ENCODE assay signal across 8 cellular contexts in the genomic region with DNA sequence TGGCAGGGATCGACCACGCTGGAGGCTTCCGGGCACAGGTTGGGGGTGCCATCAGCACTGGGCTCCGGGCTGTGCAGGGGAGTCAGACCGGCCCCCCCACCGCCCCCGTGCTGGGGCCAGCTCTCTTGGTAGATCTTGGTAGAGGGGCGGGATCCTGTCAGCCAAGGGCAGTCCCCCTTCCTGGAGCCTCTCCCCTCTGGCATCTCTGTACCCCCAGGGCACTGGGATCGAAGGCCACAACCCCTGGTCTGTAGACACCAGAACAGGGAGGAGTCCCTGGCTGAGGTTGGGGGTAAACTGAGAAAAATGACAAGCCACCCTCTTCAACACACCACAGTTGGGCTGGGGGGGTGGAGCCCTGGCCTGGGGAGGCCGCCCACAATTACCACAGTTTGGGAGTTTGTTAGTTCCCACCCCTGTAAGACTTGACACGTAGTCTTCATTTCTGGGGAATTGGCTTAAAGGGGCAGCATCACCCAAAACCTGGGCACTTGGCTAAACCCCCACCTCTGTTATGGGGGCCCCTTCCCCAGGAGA. TPM values are rescaled to one million over a fixed set of nuclear protein-coding genes. Genes with fewer than 3 reads are reported as not detected.
A peak's percentile ranks its signal among the peaks of the same experiment; 100 is the strongest.
DNase-seq lines count a peak whose midpoint lies in the region; ATAC-seq, FAIRE-seq and TF ChIP-seq lines count a peak whose summit lies in the region.

No MANE protein-coding gene starts in this region.

- peak overlapping the region; percentile 89 for H3K4me3 Mint-ChIP-seq in HFFc6
- peak overlapping the region; percentile 56 for H3K4me3 Mint-ChIP-seq in activated CD8-positive, alpha-beta T cell treated with anti-CD3 and anti-CD28 coated beads for 36 hours

- ATAC-seq in activated CD8-positive, alpha-beta T cell treated with anti-CD3 and anti-CD28 coated beads for 36 hours, result peak; percentile 17
- peak; percentile 25 for ATAC-seq in left ventricle myocardium superior
- peak; percentile 3 for ATAC-seq in stimulated activated naive CD8-positive, alpha-beta T cell treated with anti-CD3 and anti-CD28 coated beads, Interleukin-15, Interleukin-2, amounts not matched to agents 100 U/mL and 50 U/mL, for 24 hours

- TF ChIP-seq CTCF in HFFc6 (IDR thresholded peaks at IDR 0.05), result no peak
- TF ChIP-seq CTCF in activated CD8-positive, alpha-beta T cell treated with anti-CD3 and anti-CD28 coated beads for 36 hours (IDR thresholded peaks at IDR 0.05), result no peak
- no peak for TF ChIP-seq CTCF in kidney (IDR thresholded peaks at IDR 0.05; ENCODE audit: borderline replicate concordance, extremely low read depth, insufficient read depth)

- peaks cover 0 to 12% of the 10 kb centered on the region in 2 donors for H3K4me1 ChIP-seq in kidney (ENCODE audit: control insufficient read depth in 1 of 2, insufficient read depth in 1 of 2, low read depth in 1 of 2, low read length in 2 of 2)

- peak overlapping the region in 1 of 2 donors; percentile 46 for H3K9ac ChIP-seq in kidney (ENCODE audit: low read length in 2 of 2)

- H3K36me3 ChIP-seq in kidney (ENCODE audit: control insufficient read depth in 1 of 2, insufficient read depth in 2 of 2, low read length in 2 of 2), result no peaks in the 10 kb centered on the region

- H3K4me1 Mint-ChIP-seq in HFFc6 (ENCODE audit: low read depth), result peaks cover 31% of the 10 kb centered on the region
- peaks cover 6% of the 10 kb centered on the region for H3K4me1 Mint-ChIP-seq in activated CD8-positive, alpha-beta T cell treated with anti-CD3 and anti-CD28 coated beads for 36 hours (ENCODE audit: low read depth)

- H3K27ac Mint-ChIP-seq in HFFc6, result peak overlapping the region; percentile 78
- H3K27ac Mint-ChIP-seq in activated CD8-positive, alpha-beta T cell treated with anti-CD3 and anti-CD28 coated beads for 36 hours, result no peak overlapping the region

- DNase-seq in HFFc6 (no peak), left ventricle myocardium superior (peak; percentile 58), COLO668 (lab: John Stamatoyannopoulos, UW; ENCODE audit: unreplicated experiment) (no peak), KG1 (lab: John Stamatoyannopoulos, UW) (no peak), AML-193 (lab: John Stamatoyannopoulos, UW) (no peak), kidney (no peak)
- peak; percentile 49 for DNase-seq in activated CD8-positive, alpha-beta T cell treated with anti-CD3 and anti-CD28 coated beads for 36 hours
- DNase-seq in stimulated activated naive CD8-positive, alpha-beta T cell treated with anti-CD3 and anti-CD28 coated beads, Interleukin-15, Interleukin-2, amounts not matched to agents 100 U/mL and 50 U/mL, for 24 hours, result no peak

- H3K9me3 Mint-ChIP-seq in HFFc6, result no peaks in the 10 kb centered on the region
- H3K9me3 Mint-ChIP-seq in activated CD8-positive, alpha-beta T cell treated with anti-CD3 and anti-CD28 coated beads for 36 hours, result no peaks in the 10 kb centered on the region

- CTCF ChIA-PET in activated CD8-positive, alpha-beta T cell treated with anti-CD3 and anti-CD28 coated beads for 36 hours (lab: Charles Lee), result interaction anchor here (0.8 to 3.4 kb wide), 6 partner anchors 11 to 129 kb away, joined by 3 to 26 read pairs (median 16); no protein-coding TSS in a partner anchor

- H3K4me3 ChIP-seq in kidney (ENCODE audit: low read length in 2 of 2), result peak overlapping the region in 1 of 2 donors; percentile 70

- intact Hi-C loops in activated CD8-positive, alpha-beta T cell treated with anti-CD3 and anti-CD28 coated beads for 36 hours (cut with micrococcal nuclease), result no loop called here
- intact Hi-C loops in left ventricle myocardium superior (cut with micrococcal nuclease), result no loop called here
- intact Hi-C loops in kidney (cut with DNase I), result no loop called here

- no peaks in the 10 kb centered on the region for H3K9me3 ChIP-seq in kidney (ENCODE audit: control insufficient read depth in 1 of 2, low read length in 2 of 2)

- H3K27me3 Mint-ChIP-seq in HFFc6 (ENCODE audit: insufficient read depth), result peaks cover 9% of the 10 kb centered on the region
- H3K27me3 Mint-ChIP-seq in activated CD8-positive, alpha-beta T cell treated with anti-CD3 and anti-CD28 coated beads for 36 hours, result peaks cover 12% of the 10 kb centered on the region

- POLR2A ChIA-PET in activated CD8-positive, alpha-beta T cell treated with anti-CD3 and anti-CD28 coated beads for 36 hours (lab: Charles Lee), result interaction anchor here (0.8 to 1.8 kb wide), 3 partner anchors 10 to 51 kb away, joined by 3 to 4 read pairs (median 4); partner anchors contain the start of gene URM1

- FAIRE-seq in kidney (lab: Jason Lieb, UNC), result no peak

- H3K36me3 Mint-ChIP-seq in HFFc6 (ENCODE audit: low read depth), result peaks cover 12% of the 10 kb centered on the region
- no peaks in the 10 kb centered on the region for H3K36me3 Mint-ChIP-seq in activated CD8-positive, alpha-beta T cell treated with anti-CD3 and anti-CD28 coated beads for 36 hours (ENCODE audit: low read depth)

- no peak overlapping the region for H3K27ac ChIP-seq in kidney (ENCODE audit: low read depth in 2 of 2, low read length in 2 of 2)

RNA-seq across cellular contexts. Expression of gene CERCAM, which starts 0.9 kb away (rescaled TPM):
- total RNA-seq in HFFc6 (2021; fragmentation: NEBNext Ultra II Directional; extraction: Animal tissue kit (Norgen Biotek cat#: 25700)), result 100 to 1,000 TPM; 125 to 172 (median 136) TPM
- total RNA-seq in activated CD8-positive, alpha-beta T cell treated with anti-CD3 and anti-CD28 coated beads for 36 hours, result 1 to 10 TPM; 3.3 to 3.5 TPM
- total RNA-seq in left ventricle myocardium superior (7.0 TPM), kidney (25.5 TPM)
- 19.7 TPM for polyA plus RNA-seq in kidney (ENCODE audit: insufficient read depth, low read depth, low replicate concordance)

RNA-seq across cellular contexts. Expression of gene ODF2, which starts 34.3 kb away (rescaled TPM):
- 10 to 100 TPM; 29.5 to 40.8 (median 36.9) TPM for total RNA-seq in HFFc6 (2021; fragmentation: NEBNext Ultra II Directional; extraction: Animal tissue kit (Norgen Biotek cat#: 25700))
- total RNA-seq in activated CD8-positive, alpha-beta T cell treated with anti-CD3 and anti-CD28 coated beads for 36 hours, result 10 to 100 TPM; 79.3 to 83.6 TPM
- 15.3 TPM for total RNA-seq in left ventricle myocardium superior
- total RNA-seq in kidney, result 23.6 TPM
- 10.6 TPM for polyA plus RNA-seq in kidney (ENCODE audit: insufficient read depth, low read depth, low replicate concordance)

RNA-seq across cellular contexts. Expression of gene URM1, which starts 50.4 kb away (rescaled TPM):
- total RNA-seq in HFFc6 (2021; fragmentation: NEBNext Ultra II Directional; extraction: Animal tissue kit (Norgen Biotek cat#: 25700)), result 10 to 100 TPM; 63.8 to 75.5 (median 70.2) TPM
- 10 to 100 TPM; 56.3 to 60.2 TPM for total RNA-seq in activated CD8-positive, alpha-beta T cell treated with anti-CD3 and anti-CD28 coated beads for 36 hours
- total RNA-seq in left ventricle myocardium superior (51.6 TPM), kidney (55.2 TPM)
- 55.9 TPM for polyA plus RNA-seq in kidney (ENCODE audit: insufficient read depth, low read depth, low replicate concordance)

Comparison
In these comparisons a context has a peak if more than half of its experiments do, and no peak if none do; other contexts are left out.
1. DNase-seq: peak in activated CD8-positive, alpha-beta T cell treated with anti-CD3 and anti-CD28 coated beads for 36 hours (single experiment) and left ventricle myocardium superior (single experiment); none in HFFc6 (single experiment), stimulated activated naive CD8-positive, alpha-beta T cell treated with anti-CD3 and anti-CD28 coated beads, Interleukin-15, Interleukin-2, amounts not matched to agents 100 U/mL and 50 U/mL, for 24 hours (single experiment), COLO668 (single experiment), KG1 (single experiment), AML-193 (0 of 2) and kidney (single experiment).
2. Peak in every context shown above with its lines, with median percentiles within 50 percentile points of each other: ATAC-seq.